ENCODE assay signal across 1 cellular context in genomic region chr10:2037246-2037645, GRCh38.
TF ChIP-seq lines count a peak whose summit lies in the region.

No MANE protein-coding gene starts in this region.

TF ChIP-seq in HepG2, 621 proteins besides CTCF, POLR2A, EP300 and RAD21 (continued from another document):
- no peak for TF ChIP-seq HBP1 (CRISPR knock-in tag; IDR thresholded peaks at IDR 0.05; ENCODE audit: low read depth)
- no peak for TF ChIP-seq ARNTL (CRISPR knock-in tag; IDR thresholded peaks at IDR 0.05)
- no peak for TF ChIP-seq NFKBIZ (CRISPR knock-in tag; IDR thresholded peaks at IDR 0.05)
- TF ChIP-seq ZNF333 (CRISPR knock-in tag; IDR thresholded peaks at IDR 0.05; ENCODE audit: borderline replicate concordance): no peak
- no peak for TF ChIP-seq ZFP91 (CRISPR knock-in tag; IDR thresholded peaks at IDR 0.05; ENCODE audit: borderline replicate concordance)
- TF ChIP-seq ZMYM2 (CRISPR knock-in tag; IDR thresholded peaks at IDR 0.05): no peak
- no peak for TF ChIP-seq ZBTB20 (CRISPR knock-in tag; IDR thresholded peaks at IDR 0.05; ENCODE audit: borderline replicate concordance, low read depth)
- TF ChIP-seq ZHX2 (IDR thresholded peaks at IDR 0.05; ENCODE audit: low read depth): no peak
- no peak for TF ChIP-seq ZHX2 (CRISPR knock-in tag; IDR thresholded peaks at IDR 0.05; ENCODE audit: borderline replicate concordance)
- no peak for TF ChIP-seq IKZF4 (CRISPR knock-in tag; IDR thresholded peaks at IDR 0.05; ENCODE audit: borderline replicate concordance, low read depth, not compliant biosample characterization)
- no peak for TF ChIP-seq TERF1 (CRISPR knock-in tag; IDR thresholded peaks at IDR 0.05)
- no peak for TF ChIP-seq ZNF749 (CRISPR knock-in tag; IDR thresholded peaks at IDR 0.05; ENCODE audit: borderline replicate concordance)
- no peak for TF ChIP-seq KDM6A (CRISPR knock-in tag; IDR thresholded peaks at IDR 0.05; ENCODE audit: low read depth)
- TF ChIP-seq ZFAT (CRISPR knock-in tag; conservative IDR thresholded peaks at IDR 0.05): no peak
- TF ChIP-seq NONO (IDR thresholded peaks at IDR 0.05): no peak
- no peak for TF ChIP-seq NONO (CRISPR knock-in tag; conservative IDR thresholded peaks at IDR 0.05)
- TF ChIP-seq PCBP1 (IDR thresholded peaks at IDR 0.05; ENCODE audit: borderline replicate concordance, low read depth, low read length): no peak
- no peak for TF ChIP-seq ZNF687 (CRISPR knock-in tag; IDR thresholded peaks at IDR 0.05)
- 0 out of 2 replicates have a peak, but pooled peaks have one; percentile 6 for TF ChIP-seq FOXK2 (IDR thresholded peaks at IDR 0.05)
- peak; percentile 98 for TF ChIP-seq CREB1 (IDR thresholded peaks at IDR 0.05)
- TF ChIP-seq CREB1 (CRISPR knock-in tag; IDR thresholded peaks at IDR 0.05): no peak
- no peak for TF ChIP-seq ZBTB33 (CRISPR knock-in tag; IDR thresholded peaks at IDR 0.05)
- no peak for TF ChIP-seq ZBTB37 (CRISPR knock-in tag; IDR thresholded peaks at IDR 0.05)
- TF ChIP-seq MTF1 (CRISPR knock-in tag; IDR thresholded peaks at IDR 0.05): no peak
- no peak for TF ChIP-seq ZNF430 (CRISPR knock-in tag; IDR thresholded peaks at IDR 0.05)
- no peak for TF ChIP-seq NRL (CRISPR knock-in tag; IDR thresholded peaks at IDR 0.05; ENCODE audit: borderline replicate concordance)
- no peak for TF ChIP-seq ZNF768 (CRISPR knock-in tag; IDR thresholded peaks at IDR 0.05)
- no peak for TF ChIP-seq U2AF1 (optimal IDR thresholded peaks at IDR 0.05; ENCODE audit: low read depth, low read length)
- TF ChIP-seq SOX6 (IDR thresholded peaks at IDR 0.05): 0 out of 2 replicates have a peak, but pooled peaks have one; percentile 12
- TF ChIP-seq SOX6 (CRISPR knock-in tag; IDR thresholded peaks at IDR 0.05): no peak
- TF ChIP-seq MAZ (IDR thresholded peaks at IDR 0.05; ENCODE audit: borderline replicate concordance, low read depth, low read length): no peak
- no peak for TF ChIP-seq MAZ (CRISPR knock-in tag; IDR thresholded peaks at IDR 0.05; ENCODE audit: low read depth)
